1 cellular context compared by ENCODE assay signal in the genomic region with DNA sequence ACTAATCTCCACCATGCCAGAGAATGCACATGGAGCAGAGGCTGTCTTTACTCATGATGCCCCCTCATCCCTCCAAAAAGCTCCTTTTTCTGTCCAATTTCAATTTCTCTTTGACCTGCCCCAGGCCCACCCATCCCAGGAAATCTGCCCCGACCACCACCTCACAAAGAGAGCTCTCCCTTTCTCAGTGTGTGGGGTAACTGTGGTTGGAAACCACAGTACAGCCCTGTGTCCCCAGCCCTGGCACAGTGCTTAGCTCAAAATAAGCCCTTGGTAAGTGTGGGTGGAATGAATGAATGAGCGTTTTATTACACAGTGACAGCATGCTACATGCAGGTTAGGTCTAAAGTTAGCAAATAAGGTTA.
TF ChIP-seq lines count a peak whose summit lies in the region.

No MANE protein-coding gene starts in this region.

TF ChIP-seq in HepG2, 621 proteins besides CTCF, POLR2A, EP300 and RAD21 (continued from another document):
- TF ChIP-seq, protein P1, sequence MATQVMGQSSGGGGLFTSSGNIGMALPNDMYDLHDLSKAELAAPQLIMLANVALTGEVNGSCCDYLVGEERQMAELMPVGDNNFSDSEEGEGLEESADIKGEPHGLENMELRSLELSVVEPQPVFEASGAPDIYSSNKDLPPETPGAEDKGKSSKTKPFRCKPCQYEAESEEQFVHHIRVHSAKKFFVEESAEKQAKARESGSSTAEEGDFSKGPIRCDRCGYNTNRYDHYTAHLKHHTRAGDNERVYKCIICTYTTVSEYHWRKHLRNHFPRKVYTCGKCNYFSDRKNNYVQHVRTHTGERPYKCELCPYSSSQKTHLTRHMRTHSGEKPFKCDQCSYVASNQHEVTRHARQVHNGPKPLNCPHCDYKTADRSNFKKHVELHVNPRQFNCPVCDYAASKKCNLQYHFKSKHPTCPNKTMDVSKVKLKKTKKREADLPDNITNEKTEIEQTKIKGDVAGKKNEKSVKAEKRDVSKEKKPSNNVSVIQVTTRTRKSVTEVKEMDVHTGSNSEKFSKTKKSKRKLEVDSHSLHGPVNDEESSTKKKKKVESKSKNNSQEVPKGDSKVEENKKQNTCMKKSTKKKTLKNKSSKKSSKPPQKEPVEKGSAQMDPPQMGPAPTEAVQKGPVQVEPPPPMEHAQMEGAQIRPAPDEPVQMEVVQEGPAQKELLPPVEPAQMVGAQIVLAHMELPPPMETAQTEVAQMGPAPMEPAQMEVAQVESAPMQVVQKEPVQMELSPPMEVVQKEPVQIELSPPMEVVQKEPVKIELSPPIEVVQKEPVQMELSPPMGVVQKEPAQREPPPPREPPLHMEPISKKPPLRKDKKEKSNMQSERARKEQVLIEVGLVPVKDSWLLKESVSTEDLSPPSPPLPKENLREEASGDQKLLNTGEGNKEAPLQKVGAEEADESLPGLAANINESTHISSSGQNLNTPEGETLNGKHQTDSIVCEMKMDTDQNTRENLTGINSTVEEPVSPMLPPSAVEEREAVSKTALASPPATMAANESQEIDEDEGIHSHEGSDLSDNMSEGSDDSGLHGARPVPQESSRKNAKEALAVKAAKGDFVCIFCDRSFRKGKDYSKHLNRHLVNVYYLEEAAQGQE (IDR thresholded peaks at IDR 0.05; ENCODE audit: borderline replicate concordance in 1 of 2, low read depth in 1 of 2, low read length in 2 of 2), result no peak
TF ChIP-seq in HepG2: peak in this region for 0.
